ENCODE assay signal across 9 cellular contexts in genomic region chr12:69570545-69571399, GRCh38. TPM values are rescaled to one million over a fixed set of nuclear protein-coding genes. Genes with fewer than 3 reads are reported as not detected.
DNase-seq lines count a peak whose midpoint lies in the region; ATAC-seq, FAIRE-seq and TF ChIP-seq lines count a peak whose summit lies in the region.
"Had no signal": no experiment of that assay in that cellular context is flagged by ENCODE, and none has a peak within 500 bp of the region (broad histone marks: within the 10 kb centered on the region; RNA-seq: fewer than 3 reads in every experiment).

No MANE protein-coding gene starts in this region.

- WGBS in A549 (ENCODE audit: missing lambda C conversion rate): 16% methylated on average over 6 of the region's 6 CpGs
- 24 to 41% (median 29%) methylated on average over 6 of the region's 6 CpGs for WGBS in stomach, 5 donors

- no peak overlapping the region for H3K27ac Mint-ChIP-seq in activated CD4-positive, alpha-beta memory T cell treated with anti-CD3 and anti-CD28 coated beads for 36 hours
- no peak overlapping the region for H3K27ac Mint-ChIP-seq in endothelial cell (ENCODE audit: unreplicated experiment)
- H3K27ac Mint-ChIP-seq: stimulated activated naive CD8-positive, alpha-beta T cell treated with anti-CD3 and anti-CD28 coated beads, Interleukin-15, Interleukin-2, amounts not matched to agents 100 ng/mL and 50 ng/mL, for 24 hours had no signal

- intact Hi-C loops in activated CD4-positive, alpha-beta memory T cell treated with anti-CD3 and anti-CD28 coated beads for 36 hours (cut with micrococcal nuclease): loop anchor here (1.0 to 2.0 kb wide), 5 partner anchors 100 to 416 kb away; partner anchors contain the start of gene FRS2
- intact Hi-C loops in stomach (cut with DNase I; ENCODE audit: low total_unique reads): no loop called here

- TF ChIP-seq POLR2A in A549 (IDR thresholded peaks at IDR 0.05; ENCODE audit: low read length) (no peak), GM12892 (IDR thresholded peaks at IDR 0.05; ENCODE audit: low read depth, low read length) (no peak), stomach (IDR thresholded peaks at IDR 0.05) (no peak)

- H3K4me1 ChIP-seq in A549 (peaks cover 39% of the 10 kb centered on the region), stomach (peaks cover 0 to 20% (median 0%) of the 10 kb centered on the region in 4 donors)

- no peaks in the 10 kb centered on the region for H3K27me3 Mint-ChIP-seq in activated CD4-positive, alpha-beta memory T cell treated with anti-CD3 and anti-CD28 coated beads for 36 hours
- no peaks in the 10 kb centered on the region for H3K27me3 Mint-ChIP-seq in endothelial cell (ENCODE audit: unreplicated experiment)
- H3K27me3 Mint-ChIP-seq: stimulated activated naive CD8-positive, alpha-beta T cell treated with anti-CD3 and anti-CD28 coated beads, Interleukin-15, Interleukin-2, amounts not matched to agents 100 ng/mL and 50 ng/mL, for 24 hours had no signal

- H3K4me3 Mint-ChIP-seq in activated CD4-positive, alpha-beta memory T cell treated with anti-CD3 and anti-CD28 coated beads for 36 hours: no peak overlapping the region
- H3K4me3 Mint-ChIP-seq in endothelial cell (ENCODE audit: unreplicated experiment): peak overlapping the region; percentile 17
- H3K4me3 Mint-ChIP-seq: stimulated activated naive CD8-positive, alpha-beta T cell treated with anti-CD3 and anti-CD28 coated beads, Interleukin-15, Interleukin-2, amounts not matched to agents 100 ng/mL and 50 ng/mL, for 24 hours had no signal

- POLR2A ChIA-PET in A549 (lab: Yijun Ruan, JAX): interaction anchor here (0.5 to 3.1 kb wide), 4 partner anchors 99 to 214 kb away, joined by 3 to 20 read pairs (median 5); partner anchors contain the start of gene FRS2
- POLR2A ChIA-PET in activated CD4-positive, alpha-beta memory T cell treated with anti-CD3 and anti-CD28 coated beads for 36 hours (lab: Charles Lee): interaction anchor here (0.8 to 1.8 kb wide), 2 partner anchors 212 to 240 kb away, joined by 4 read pairs; no protein-coding TSS in a partner anchor

- TF ChIP-seq EP300 in A549 (IDR thresholded peaks at IDR 0.05) (no peak), stomach (IDR thresholded peaks at IDR 0.05) (no peak)

- H3K27ac ChIP-seq in A549 (peak overlapping the region; percentile 74 to 89), stomach (no peak overlapping the region)

- peak; percentile 81 to 88 for TF ChIP-seq RAD21 in A549 (conservative IDR thresholded peaks at IDR 0.05 in 1 of 2, IDR thresholded peaks at IDR 0.05 in 1 of 2)

- H3K9me3 Mint-ChIP-seq in activated CD4-positive, alpha-beta memory T cell treated with anti-CD3 and anti-CD28 coated beads for 36 hours: no peaks in the 10 kb centered on the region
- no peaks in the 10 kb centered on the region for H3K9me3 Mint-ChIP-seq in endothelial cell (ENCODE audit: unreplicated experiment)
- H3K9me3 Mint-ChIP-seq: stimulated activated naive CD8-positive, alpha-beta T cell treated with anti-CD3 and anti-CD28 coated beads, Interleukin-15, Interleukin-2, amounts not matched to agents 100 ng/mL and 50 ng/mL, for 24 hours had no signal

- peak; percentile 91 for TF ChIP-seq CTCF in A549 (IDR thresholded peaks at IDR 0.05)
- TF ChIP-seq CTCF in endothelial cell (IDR thresholded peaks at IDR 0.05; ENCODE audit: unreplicated experiment): peak; percentile 77
- peak in 5 of 7 experiments; percentile 69 to 80 (median 73) for TF ChIP-seq CTCF in stomach (IDR thresholded peaks at IDR 0.05)

- peak overlapping the region; percentile 92 for H3K4me2 ChIP-seq in A549

- CTCF ChIA-PET in A549 (lab: Yijun Ruan, JAX): interaction anchor here (0.6 to 5.1 kb wide), 36 partner anchors 9 to 213 kb away, joined by 3 to 78 read pairs (median 5); partner anchors contain the start of genes CCT2 and FRS2
- CTCF ChIA-PET in activated CD4-positive, alpha-beta memory T cell treated with anti-CD3 and anti-CD28 coated beads for 36 hours (lab: Charles Lee): interaction anchor here (0.6 to 5.9 kb wide), 52 partner anchors 9 to 452 kb away, joined by 3 to 76 read pairs (median 4); partner anchors contain the start of genes CCT2, FRS2 and LYZ

- H3K4me3 ChIP-seq in A549: peak overlapping the region; percentile 22; the same call in 1 of the 3 replicates
- H3K4me3 ChIP-seq in stomach: no peak overlapping the region

- peaks cover 18 to 68% (median 56%) of the 10 kb centered on the region in 4 donors for H3K36me3 ChIP-seq in stomach

- H3K9me3 ChIP-seq in A549: no peaks in the 10 kb centered on the region
- no peaks in the 10 kb centered on the region for H3K9me3 ChIP-seq in stomach

- no peaks in the 10 kb centered on the region for H3K27me3 ChIP-seq in stomach

- peaks cover 9% of the 10 kb centered on the region for H3K4me1 Mint-ChIP-seq in activated CD4-positive, alpha-beta memory T cell treated with anti-CD3 and anti-CD28 coated beads for 36 hours (ENCODE audit: low read depth)
- peaks cover 10% of the 10 kb centered on the region for H3K4me1 Mint-ChIP-seq in endothelial cell (ENCODE audit: unreplicated experiment)

- ATAC-seq in A549: peak in 1 of 2 experiments; percentile 74; a peak in 3 of 6 replicates
- ATAC-seq in HG03039 (IDR thresholded peaks at IDR 0.05; ENCODE audit: unreplicated experiment): peak; percentile 67

- DNase-seq in A549 (ENCODE audit: low read depth in 1 of 2, low spot score in 1 of 2) (peak; percentile 62 to 83), GM12892 (ENCODE audit: insufficient read length) (no peak), NCI-H345 treated with DMSO at 0.1 percent for 48 hours (lab: John Stamatoyannopoulos, UW; ENCODE audit: unreplicated experiment) (peak; percentile 50), endothelial cell (ENCODE audit: low spot score) (peak; percentile 59), myocyte (ENCODE audit: low read depth) (peak; percentile 67), stomach (peak; percentile 49)
- peak; percentile 54 for DNase-seq in activated CD4-positive, alpha-beta memory T cell treated with anti-CD3 and anti-CD28 coated beads for 36 hours

- FAIRE-seq in A549 (lab: Jason Lieb, UNC) (no peak), GM12892 (lab: Jason Lieb, UNC) (peak; percentile 77)

- peaks cover 26% of the 10 kb centered on the region for H3K36me3 Mint-ChIP-seq in activated CD4-positive, alpha-beta memory T cell treated with anti-CD3 and anti-CD28 coated beads for 36 hours
- peaks cover 12% of the 10 kb centered on the region for H3K36me3 Mint-ChIP-seq in endothelial cell (ENCODE audit: low read depth, unreplicated experiment)

TF ChIP-seq in A549, 52 proteins besides CTCF, POLR2A, EP300 and RAD21:
- TF ChIP-seq SMC3 (IDR thresholded peaks at IDR 0.05): peak; percentile 91
- TF ChIP-seq MAFK (IDR thresholded peaks at IDR 0.05; ENCODE audit: partially characterized antibody): peak; percentile 79
- no peak for TF ChIP-seq CBX2 (IDR thresholded peaks at IDR 0.05; ENCODE audit: borderline replicate concordance, low read depth)

RNA-seq across cellular contexts. Expression of gene CCT2, which starts 14.5 kb away (rescaled TPM):
- 492 and 548 TPM in 2 replicates for polyA plus RNA-seq in A549 (2011; rRNA removed)
- polyA plus RNA-seq in A549 (2012; cell fraction: cytosol; rRNA removed): 329 and 423 TPM in 2 replicates
- polyA plus RNA-seq in A549 (2012; cell fraction: nucleus; rRNA removed): 206 and 252 TPM in 2 replicates
- polyA plus RNA-seq in A549 (2017; fragmentation: RNase III; extraction: RNeasy Plus Mini Kit Qiagen cat#74134 plus additional on column Dnase treatment): 437 to 442 TPM (median 441 TPM) in 3 replicates
- polyA minus RNA-seq in A549 (2011; rRNA and poly(A)+ RNA removed): 292 and 323 TPM in 2 replicates
- polyA plus RNA-seq in GM12892 (2012; ENCODE audit: missing spikeins): 260 TPM
- 100 to 1,000 TPM; 264 to 267 TPM for total RNA-seq in activated CD4-positive, alpha-beta memory T cell treated with anti-CD3 and anti-CD28 coated beads for 36 hours
- 153 TPM for total RNA-seq in endothelial cell (ENCODE audit: unreplicated experiment)
- 297 and 325 TPM in 2 replicates for total RNA-seq in myocyte
- 169 TPM for polyA plus RNA-seq in myocyte (2012)
- total RNA-seq in stomach: 100 to 1,000 TPM in 1 of 5 donors, 10 to 100 TPM in 4; 43.3 to 137 (median 53.7) TPM
- 100 to 1,000 TPM in 1 of 3 donors, 10 to 100 TPM in 2; 83.2 to 102 (median 89.5) TPM for polyA plus RNA-seq in stomach

RNA-seq across cellular contexts. Expression of gene LRRC10, which starts 39.9 kb away (rescaled TPM):
- polyA plus RNA-seq in A549 (2011; rRNA removed) (not detected in 2 replicates), A549 (2017; fragmentation: RNase III; extraction: RNeasy Plus Mini Kit Qiagen cat#74134 plus additional on column Dnase treatment) (not detected in 3 replicates), stomach (not detected)
- polyA plus RNA-seq in A549 (2012; cell fraction: cytosol; rRNA removed): not detected in 2 replicates
- 0.02 TPM in 1 of 2 replicates, not detected in the other for polyA plus RNA-seq in A549 (2012; cell fraction: nucleus; rRNA removed)
- not detected in 2 replicates for polyA minus RNA-seq in A549 (2011; rRNA and poly(A)+ RNA removed)
- polyA plus RNA-seq in GM12892 (2012; ENCODE audit: missing spikeins): not detected
- not detected for total RNA-seq in activated CD4-positive, alpha-beta memory T cell treated with anti-CD3 and anti-CD28 coated beads for 36 hours
- total RNA-seq in endothelial cell (ENCODE audit: unreplicated experiment) (not detected), myocyte (not detected in 2 replicates), stomach (not detected)
- polyA plus RNA-seq in myocyte (2012): not detected

Comparison
In these comparisons a context has a peak if more than half of its experiments do, and no peak if none do; other contexts are left out.
1. H3K27ac ChIP-seq: peak in A549 (2 of 2); none in stomach (0 of 5).
2. Peak in every context shown above with its lines, with median percentiles within 50 percentile points of each other: CTCF ChIP-seq.